1 cellular context compared by ENCODE assay signal in genomic region chr10:52308251-52309031, GRCh38.
A peak's percentile ranks its signal among the peaks of the same experiment; 100 is the strongest.
TF ChIP-seq lines count a peak whose summit lies in the region.

No MANE protein-coding gene starts in this region.

TF ChIP-seq in HepG2, 621 proteins besides CTCF, POLR2A, EP300 and RAD21 (continued from another document and continues in another):
- TF ChIP-seq ZNF512B (CRISPR knock-in tag; IDR thresholded peaks at IDR 0.05; ENCODE audit: borderline replicate concordance) = no peak
- no peak for TF ChIP-seq FOXA1 (IDR thresholded peaks at IDR 0.05)
- TF ChIP-seq FOXA1 (CRISPR knock-in tag; IDR thresholded peaks at IDR 0.05) = no peak
- TF ChIP-seq ZNF770 (CRISPR knock-in tag; IDR thresholded peaks at IDR 0.05) = no peak
- 0 out of 2 replicates have a peak, but pooled peaks have one; percentile 40 for TF ChIP-seq POLR2G (IDR thresholded peaks at IDR 0.05; ENCODE audit: low read depth, low read length)
- TF ChIP-seq ATF5 (CRISPR knock-in tag; IDR thresholded peaks at IDR 0.05; ENCODE audit: low read depth) = no peak
- TF ChIP-seq ZNF891 (CRISPR knock-in tag; IDR thresholded peaks at IDR 0.05) = peak; percentile 85
- no peak for TF ChIP-seq SKIL (CRISPR knock-in tag; IDR thresholded peaks at IDR 0.05; ENCODE audit: borderline replicate concordance)
- TF ChIP-seq ATRX (CRISPR knock-in tag; IDR thresholded peaks at IDR 0.05; ENCODE audit: borderline replicate concordance) = no peak
- TF ChIP-seq ZNF12 (CRISPR knock-in tag; IDR thresholded peaks at IDR 0.05) = no peak
- TF ChIP-seq ZNF749 (CRISPR knock-in tag; IDR thresholded peaks at IDR 0.05; ENCODE audit: borderline replicate concordance) = no peak
- TF ChIP-seq ZBTB34 (CRISPR knock-in tag; IDR thresholded peaks at IDR 0.05) = no peak
- no peak for TF ChIP-seq MYNN (CRISPR knock-in tag; IDR thresholded peaks at IDR 0.05; ENCODE audit: low read depth)
- TF ChIP-seq ZNF597 (CRISPR knock-in tag; IDR thresholded peaks at IDR 0.05) = no peak
- TF ChIP-seq SP5 (CRISPR knock-in tag; IDR thresholded peaks at IDR 0.05; ENCODE audit: borderline replicate concordance, low read depth) = peak; percentile 9; the same call in 1 of the 2 replicates
- TF ChIP-seq CHD2 (IDR thresholded peaks at IDR 0.05; ENCODE audit: low read depth, low read length) = no peak
- TF ChIP-seq HOXA5 (CRISPR knock-in tag; IDR thresholded peaks at IDR 0.05) = no peak
- TF ChIP-seq ZNF607 (CRISPR knock-in tag; IDR thresholded peaks at IDR 0.05; ENCODE audit: borderline replicate concordance) = no peak
- no peak for TF ChIP-seq PRMT3 (CRISPR knock-in tag; IDR thresholded peaks at IDR 0.05; ENCODE audit: borderline replicate concordance, low read depth)
- TF ChIP-seq NFAT5 (CRISPR knock-in tag; IDR thresholded peaks at IDR 0.05) = no peak
- no peak for TF ChIP-seq YY1 (IDR thresholded peaks at IDR 0.05; ENCODE audit: insufficient read depth, insufficient replicate concordance, low read depth, low read length)
- no peak for TF ChIP-seq ETS1 (CRISPR knock-in tag; IDR thresholded peaks at IDR 0.05)
- TF ChIP-seq ZNF333 (CRISPR knock-in tag; IDR thresholded peaks at IDR 0.05; ENCODE audit: borderline replicate concordance) = no peak
- 0 out of 2 replicates have a peak, but pooled peaks have one; percentile 39 for TF ChIP-seq ZNF142 (CRISPR knock-in tag; IDR thresholded peaks at IDR 0.05)
- no peak for TF ChIP-seq PBX3 (CRISPR knock-in tag; IDR thresholded peaks at IDR 0.05; ENCODE audit: borderline replicate concordance)
- no peak for TF ChIP-seq NFYB (CRISPR knock-in tag; IDR thresholded peaks at IDR 0.05)
- peak; percentile 78 for TF ChIP-seq ARHGAP35 (CRISPR knock-in tag; IDR thresholded peaks at IDR 0.05; ENCODE audit: borderline replicate concordance)
- no peak for TF ChIP-seq ZFP36L2 (CRISPR knock-in tag; IDR thresholded peaks at IDR 0.05)
- no peak for TF ChIP-seq REPIN1 (CRISPR knock-in tag; IDR thresholded peaks at IDR 0.05; ENCODE audit: borderline replicate concordance, low read depth)
